ENCODE assay signal across 8 cellular contexts in the genomic region with DNA sequence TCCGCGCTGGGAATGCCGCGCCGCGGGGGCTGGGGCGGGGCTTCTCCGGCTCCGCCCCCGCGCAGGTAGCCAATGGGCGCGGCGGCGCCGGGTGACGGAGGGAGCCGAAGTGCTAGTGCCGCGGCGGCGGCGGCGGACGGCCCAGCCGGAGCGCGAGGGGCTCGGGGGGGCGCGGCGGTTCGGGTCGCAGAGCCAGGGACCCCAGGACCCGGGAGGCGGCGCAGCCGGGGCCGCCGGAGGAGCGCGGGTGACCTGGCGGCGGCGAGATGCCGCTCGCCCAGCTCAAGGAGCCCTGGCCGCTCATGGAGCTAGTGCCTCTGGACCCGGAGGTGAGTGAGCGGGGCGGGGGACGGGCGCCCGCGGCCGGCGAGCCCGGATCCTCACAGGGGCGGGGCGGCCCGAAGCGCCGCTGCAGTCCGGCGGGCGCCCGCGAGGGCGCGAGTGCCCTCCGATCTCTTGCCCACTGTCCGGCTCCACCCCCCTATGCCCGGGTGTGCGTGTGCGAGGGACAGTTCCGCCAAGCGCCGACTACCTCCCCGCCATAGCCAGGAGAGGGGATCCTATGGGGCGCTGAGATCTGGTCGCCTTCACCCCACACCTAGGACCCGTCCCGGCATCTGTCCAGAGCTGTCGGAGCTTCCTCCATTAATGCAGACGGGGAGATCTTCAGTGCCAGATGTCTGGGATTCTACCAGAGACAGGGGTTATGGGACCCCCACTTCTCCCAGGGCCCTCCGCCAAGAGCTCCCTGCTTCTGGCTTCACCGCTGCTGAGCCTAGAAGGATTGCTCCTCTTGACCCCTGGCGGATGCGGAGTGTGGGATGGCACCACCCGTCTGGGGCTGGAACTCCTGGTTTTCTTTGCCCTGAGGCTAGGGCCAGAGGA. TPM values are rescaled to one million over a fixed set of nuclear protein-coding genes. Genes with fewer than 3 reads are reported as not detected.
A peak's percentile ranks its signal among the peaks of the same experiment; 100 is the strongest.
DNase-seq lines count a peak whose midpoint lies in the region; ATAC-seq and TF ChIP-seq lines count a peak whose summit lies in the region.

RPS6KA1 (plus strand) TSS at position 107 of the 885 bp plus-strand sequence; CDS start at position 267, 160 bp downstream.

- no peak for TF ChIP-seq EP300 in suprapubic skin (IDR thresholded peaks at IDR 0.05)

- DNase-seq in Caki2 (ENCODE audit: low read depth) (peak; percentile 61), HPDE6-E6E7 (ENCODE audit: extremely low spot score) (peak; percentile 79), RKO (ENCODE audit: low spot score) (peak; percentile 73), foreskin fibroblast (peak; percentile 24 to 68), nephron progenitor cell (peak; percentile 87), suprapubic skin (ENCODE audit: low spot score in 2 of 2) (no peak)
- peak; percentile 48 for DNase-seq in activated effector memory CD4-positive, alpha-beta T cell treated with Interleukin-2 at 50 U/mL for 16 hours

- H3K36me3 Mint-ChIP-seq in nephron progenitor cell (ENCODE audit: low read depth): no peaks in the 10 kb centered on the region

- WGBS in suprapubic skin: 3% methylated on average over 7 of the region's 90 CpGs

- no peaks in the 10 kb centered on the region for H3K9me3 Mint-ChIP-seq in nephron progenitor cell

- peak within 1 kb of the TSS; percentile 86 for H3K27ac ChIP-seq in suprapubic skin

- peak; percentile 82 for ATAC-seq in GM19463 (IDR thresholded peaks at IDR 0.05; ENCODE audit: unreplicated experiment)

- peaks cover 6% of the 10 kb centered on the region for H3K27me3 ChIP-seq in suprapubic skin

- in situ Hi-C loops in Caki2 (cut with HindIII; ENCODE audit: low pct_unique_long_range_greater_than_20kb, low sequenced_read_pairs): no loop called here

- H3K36me3 ChIP-seq in suprapubic skin: no peaks in the 10 kb centered on the region

- peak within 1 kb of the TSS; percentile 49 to 51 for H3K4me3 ChIP-seq in foreskin fibroblast (ENCODE audit: low read depth in 1 of 2, low read length in 2 of 2)
- H3K4me3 ChIP-seq in suprapubic skin: peak within 1 kb of the TSS; percentile 89

- H3K4me3 Mint-ChIP-seq in nephron progenitor cell: peak within 1 kb of the TSS; percentile 86

- TF ChIP-seq CTCF in foreskin fibroblast (IDR thresholded peaks at IDR 0.05; ENCODE audit: low read depth, low read length) (no peak), nephron progenitor cell (IDR thresholded peaks at IDR 0.05) (no peak), suprapubic skin (IDR thresholded peaks at IDR 0.05) (no peak)

- TF ChIP-seq POLR2A in suprapubic skin (IDR thresholded peaks at IDR 0.05): peak in 1 of 2 donors; percentile 45

- peak within 1 kb of the TSS; percentile 27 for H3K27ac Mint-ChIP-seq in nephron progenitor cell

- peaks cover 13% of the 10 kb centered on the region for H3K27me3 Mint-ChIP-seq in nephron progenitor cell (ENCODE audit: low read depth, poor library complexity)

- peaks cover 32% of the 10 kb centered on the region for H3K4me1 ChIP-seq in suprapubic skin

- H3K9me3 ChIP-seq in suprapubic skin: no peaks in the 10 kb centered on the region

- H3K4me1 Mint-ChIP-seq in nephron progenitor cell: peaks cover 30% of the 10 kb centered on the region

RNA-seq across cellular contexts. Expression of gene RPS6KA1, which starts in this region (rescaled TPM):
- total RNA-seq in Caki2 (2014; rRNA removed; shearing (Covaris generic); ENCODE audit: low replicate concordance): 37.8 and 68.1 TPM in 2 replicates
- 10 to 100 TPM; 37.8 to 50.9 (median 43.7) TPM for total RNA-seq in suprapubic skin

Comparison
In these comparisons a context has a peak if more than half of its experiments do, and no peak if none do; other contexts are left out.
1. DNase-seq: peak in Caki2 (single experiment), HPDE6-E6E7 (single experiment), RKO (single experiment), activated effector memory CD4-positive, alpha-beta T cell treated with Interleukin-2 at 50 U/mL for 16 hours (single experiment), foreskin fibroblast (2 of 2) and nephron progenitor cell (single experiment); none in suprapubic skin (0 of 2).